8 cellular contexts compared by ENCODE assay signal in the genomic region with DNA sequence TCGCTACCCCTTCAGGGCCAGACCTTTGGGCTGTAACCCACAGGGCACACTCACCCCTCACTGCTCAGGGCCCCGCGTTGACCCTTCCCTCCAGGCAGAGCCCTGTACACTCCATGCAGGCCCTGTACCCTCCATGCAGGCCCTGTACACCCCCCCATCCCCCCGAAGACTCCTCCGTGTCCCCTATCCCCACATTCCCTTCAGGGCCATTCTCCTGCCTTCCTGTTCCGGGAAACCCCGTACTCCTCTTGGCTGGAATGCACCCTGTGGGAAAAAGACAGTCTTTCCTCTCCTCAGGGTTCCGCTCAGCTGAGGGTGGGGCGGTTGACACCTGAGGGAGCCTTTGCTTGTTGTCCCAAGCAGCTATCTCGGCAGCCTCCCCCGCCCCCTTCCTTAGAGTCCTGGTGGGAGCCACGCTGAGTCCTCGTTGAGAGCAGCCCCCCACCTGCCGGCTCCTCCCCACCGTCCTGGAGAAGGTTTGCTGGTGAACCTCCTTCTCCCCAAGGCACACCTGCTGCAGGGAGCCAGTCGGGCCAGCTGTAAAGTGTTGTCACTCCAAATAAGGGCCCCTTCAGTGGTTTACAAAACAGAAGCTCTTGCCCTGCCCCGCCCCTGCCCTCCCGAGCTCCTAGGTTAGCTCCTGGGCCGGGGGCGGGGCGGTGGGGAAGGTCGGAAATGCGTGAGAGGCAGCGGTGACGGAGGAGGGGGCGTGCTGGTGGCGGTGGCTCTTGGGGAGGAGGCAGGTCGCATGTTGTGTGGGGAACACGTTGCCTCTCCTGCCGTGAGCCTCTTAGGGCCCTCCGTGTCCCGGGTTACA. TPM values are rescaled to one million over a fixed set of nuclear protein-coding genes. Genes with fewer than 3 reads are reported as not detected.
A peak's percentile ranks its signal among the peaks of the same experiment; 100 is the strongest.
DNase-seq lines count a peak whose midpoint lies in the region; ATAC-seq and TF ChIP-seq lines count a peak whose summit lies in the region.

No MANE protein-coding gene starts in this region.

- intact Hi-C loops in uterus (cut with DNase I; ENCODE audit: low total_unique reads), result no loop called here

- H3K4me3 ChIP-seq in HFF-Myc (replicated peaks; ENCODE audit: low read depth, low read length), result peak overlapping the region; percentile 85
- H3K4me3 ChIP-seq in duodenal mucosa (ENCODE audit: low read depth in 1 of 2, low read length in 2 of 2), result peak overlapping the region; percentile 85 to 92
- H3K4me3 ChIP-seq in uterus, result peak overlapping the region; percentile 74 to 95

- H3K36me3 ChIP-seq in duodenal mucosa (ENCODE audit: control insufficient read depth in 1 of 2, insufficient read depth in 2 of 2, low read length in 2 of 2) (peaks cover 6% of the 10 kb centered on the region in 2 donors), uterus (no peaks in the 10 kb centered on the region)

- TF ChIP-seq CTCF in HFF-Myc (IDR thresholded peaks at IDR 0.05; ENCODE audit: low read depth, low read length, missing control alignments), result no peak
- TF ChIP-seq CTCF in nephron progenitor cell (IDR thresholded peaks at IDR 0.05), result no peak
- no peak for TF ChIP-seq CTCF in uterus (IDR thresholded peaks at IDR 0.05)

- no peaks in the 10 kb centered on the region for H3K9me3 ChIP-seq in duodenal mucosa (ENCODE audit: control insufficient read depth in 1 of 2, low read length in 2 of 2)
- no peaks in the 10 kb centered on the region for H3K9me3 ChIP-seq in uterus

- peak overlapping the region; percentile 88 for H3K4me3 Mint-ChIP-seq in nephron progenitor cell

- H3K9me3 Mint-ChIP-seq in nephron progenitor cell, result no peaks in the 10 kb centered on the region

- H3K27ac Mint-ChIP-seq in nephron progenitor cell, result no peak overlapping the region

- H3K4me1 Mint-ChIP-seq in nephron progenitor cell, result peaks cover 17% of the 10 kb centered on the region

- peaks cover 18% of the 10 kb centered on the region for H3K27me3 Mint-ChIP-seq in nephron progenitor cell (ENCODE audit: low read depth, poor library complexity)

- H3K27me3 ChIP-seq in duodenal mucosa (ENCODE audit: control insufficient read depth in 1 of 2, insufficient read depth in 2 of 2, low read length in 2 of 2), result peaks cover 0 to 5% of the 10 kb centered on the region in 2 donors
- H3K27me3 ChIP-seq in uterus, result no peaks in the 10 kb centered on the region

- H3K36me3 Mint-ChIP-seq in nephron progenitor cell (ENCODE audit: low read depth), result no peaks in the 10 kb centered on the region

- ATAC-seq in GM21529 (IDR thresholded peaks at IDR 0.05; ENCODE audit: unreplicated experiment), result no peak
- ATAC-seq in GM18519 (IDR thresholded peaks at IDR 0.05; ENCODE audit: low FRiP score, unreplicated experiment), result no peak

- DNase-seq in HFF-Myc (ENCODE audit: extremely low read depth, low read depth) (no peak), nephron progenitor cell (peak; percentile 71), uterus (no peak), GOT3 (lab: John Stamatoyannopoulos, UW) (no peak)
- DNase-seq in activated CD4-positive, alpha-beta T cell treated with anti-CD3 and anti-CD28 coated beads for 48 hours, result peak; percentile 61

- H3K4me1 ChIP-seq in duodenal mucosa (ENCODE audit: control insufficient read depth in 1 of 2, insufficient read depth in 2 of 2, low read length in 2 of 2) (peaks cover 41 to 57% of the 10 kb centered on the region in 2 donors), uterus (peaks cover 0 to 34% of the 10 kb centered on the region in 2 donors)

- H3K27ac ChIP-seq in duodenal mucosa (ENCODE audit: low read depth, low read length) (peak overlapping the region; percentile 84), uterus (peak overlapping the region in 1 of 2 donors; percentile 57)

- no peak for TF ChIP-seq POLR2A in uterus (IDR thresholded peaks at IDR 0.05)

- H3K9ac ChIP-seq in duodenal mucosa (ENCODE audit: low read depth in 1 of 2, low read length in 2 of 2), result peak overlapping the region; percentile 85 to 98

RNA-seq across cellular contexts. Expression of a gene that starts 1.4 kb away (rescaled TPM):
- 10 to 100 TPM in 3 of 4 donors, 1 to 10 TPM in 1; 8.5 to 71.8 (median 27.7) TPM for total RNA-seq in uterus

RNA-seq across cellular contexts. Expression of a gene that starts 33.3 kb away (rescaled TPM):
- total RNA-seq in uterus, result 100 to 1,000 TPM in 3 of 4 donors, 10 to 100 TPM in 1; 86.1 to 644 (median 429) TPM

RNA-seq across cellular contexts. Expression of a gene that starts 40.2 kb away (rescaled TPM):
- 1 to 10 TPM; 1.2 to 7.2 (median 2.9) TPM for total RNA-seq in uterus

Comparison
In these comparisons a context has a peak if more than half of its experiments do, and no peak if none do; other contexts are left out.
1. DNase-seq: peak in activated CD4-positive, alpha-beta T cell treated with anti-CD3 and anti-CD28 coated beads for 48 hours (single experiment) and nephron progenitor cell (single experiment); none in HFF-Myc (single experiment), uterus (0 of 2) and GOT3 (single experiment).
2. Peak in every context shown above with its lines, with median percentiles within 50 percentile points of each other: H3K4me3 ChIP-seq.